ENCODE assay signal across 15 cellular contexts in the genomic region with DNA sequence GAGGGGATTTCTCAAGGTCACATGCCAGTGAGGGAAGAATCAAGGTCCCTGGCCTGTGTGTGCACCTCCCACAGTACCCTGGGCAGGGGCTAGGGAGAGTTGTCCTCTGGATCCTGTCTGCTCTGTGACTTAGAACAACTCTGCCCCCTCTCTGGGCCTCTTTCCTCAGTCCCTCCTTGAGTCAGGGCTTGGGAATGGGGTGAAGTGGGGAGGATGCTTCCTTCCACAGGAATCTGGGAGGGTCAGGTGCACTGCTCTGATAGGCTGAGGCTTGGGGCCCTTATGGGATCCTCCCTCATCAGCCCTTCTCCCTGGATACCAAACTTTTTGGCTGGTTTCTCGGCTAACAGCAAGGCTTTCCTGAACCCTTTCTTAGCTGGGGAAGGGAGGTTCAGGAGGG. TPM values are rescaled to one million over a fixed set of nuclear protein-coding genes. Genes with fewer than 3 reads are reported as not detected.
DNase-seq lines count a peak whose midpoint lies in the region; ATAC-seq and TF ChIP-seq lines count a peak whose summit lies in the region.
"Had no signal": no experiment of that assay in that cellular context is flagged by ENCODE, and none has a peak within 500 bp of the region (broad histone marks: within the 10 kb centered on the region; RNA-seq: fewer than 3 reads in every experiment).

No MANE protein-coding gene starts in this region.

- H3K4ac ChIP-seq in neuronal stem cell (ENCODE audit: low read length), result no peak overlapping the region

- H3K4me3 ChIP-seq in PC-9, result no peak overlapping the region; the same call in 1 of the 2 replicates
- peak overlapping the region in 3 of 4 donors; percentile 62 to 90 (median 73) for H3K4me3 ChIP-seq in esophagus squamous epithelium
- peak overlapping the region; percentile 7 for H3K4me3 ChIP-seq in retinal pigment epithelial cell (ENCODE audit: low read length)
- H3K4me3 ChIP-seq in neuronal stem cell (ENCODE audit: low read length in 2 of 2), result no peak overlapping the region
- H3K4me3 ChIP-seq: cardiac muscle cell, thyroid gland had no signal

- no peak overlapping the region for H2AK5ac ChIP-seq in neuronal stem cell (ENCODE audit: low read depth, low read length)

- H4K20me1 ChIP-seq in PC-9 (ENCODE audit: insufficient read depth), result no peaks in the 10 kb centered on the region

- H3K14ac ChIP-seq in neuronal stem cell (ENCODE audit: low read length), result no peak overlapping the region

- H2BK120ac ChIP-seq in neuronal stem cell (ENCODE audit: low read depth, low read length), result no peak overlapping the region

- DNase-seq in ELR (ENCODE audit: low read depth) (peak; percentile 77), PC-9 (no peak), esophagus squamous epithelium (lab: John Stamatoyannopoulos, UW) (no peak), retinal pigment epithelial cell (ENCODE audit: low read depth) (no peak), NCI-H2171 (lab: John Stamatoyannopoulos, UW) (no peak), iPS-NIHi7 (ENCODE audit: extremely low spot score) (no peak), neuronal stem cell (ENCODE audit: low spot score) (no peak)
- DNase-seq: activated CD8-positive, alpha-beta memory T cell treated with anti-CD3 and anti-CD28 coated beads, Interleukin-2, amount 10 ng/mL, durations not matched to agents 7 days and 5 days; DMS79 treated with DMSO at 0.1 percent for 48 hours; NCI-H1092; NCI-H748 treated with DMSO at 0.1 percent for 48 hours; T-helper 1 cell; thyroid gland had no signal

- no peaks in the 10 kb centered on the region for H3K9me3 ChIP-seq in PC-9 (ENCODE audit: insufficient read depth, low read depth)
- H3K9me3 ChIP-seq in esophagus squamous epithelium, result no peaks in the 10 kb centered on the region
- H3K9me3 ChIP-seq in neuronal stem cell (replicated peaks in 1 of 2; ENCODE audit: control insufficient read depth in 2 of 2, insufficient read depth in 1 of 2, low read depth in 1 of 2, low read length in 2 of 2), result no peaks in the 10 kb centered on the region
- H3K9me3 ChIP-seq: thyroid gland had no signal

- H4K91ac ChIP-seq in neuronal stem cell (ENCODE audit: low read depth, low read length, poor library complexity), result no peak overlapping the region

- no peak for TF ChIP-seq POLR2A in esophagus squamous epithelium (IDR thresholded peaks at IDR 0.05)

- ATAC-seq in HG02852 (IDR thresholded peaks at IDR 0.05; ENCODE audit: unreplicated experiment), result no peak
- ATAC-seq: activated CD8-positive, alpha-beta memory T cell treated with anti-CD3 and anti-CD28 coated beads, Interleukin-2, amount 10 ng/mL, durations not matched to agents 7 days and 5 days had no signal

- peaks cover 11% of the 10 kb centered on the region for H3K79me2 ChIP-seq in PC-9 (ENCODE audit: low read depth)

- CTCF ChIA-PET in PC-9 (lab: Charles Lee), result interaction anchor here (0.8 to 4.0 kb wide), 2 partner anchors 39 to 48 kb away, joined by 3 to 23 read pairs; no protein-coding TSS in a partner anchor

- peaks cover 23% of the 10 kb centered on the region; the same call in 1 of the 2 replicates for H3F3A ChIP-seq in PC-9 (ENCODE audit: insufficient read depth, low read depth)

- no peak overlapping the region for H3K18ac ChIP-seq in neuronal stem cell (ENCODE audit: low read length)

- no peak overlapping the region for H2BK12ac ChIP-seq in neuronal stem cell (ENCODE audit: low read length)

- H2BK5ac ChIP-seq in neuronal stem cell (ENCODE audit: low read length), result no peak overlapping the region

- H3K4me1 ChIP-seq in PC-9 (replicated peaks; ENCODE audit: insufficient read depth) (peaks cover 57% of the 10 kb centered on the region), esophagus squamous epithelium (peaks cover 55 to 82% (median 67%) of the 10 kb centered on the region in 3 donors), neuronal stem cell (ENCODE audit: control insufficient read depth in 2 of 2, insufficient read depth in 1 of 2, low read depth in 1 of 2, low read length in 2 of 2) (peaks cover 24 to 47% of the 10 kb centered on the region in 2 donors)

- TF ChIP-seq CTCF in PC-9 (conservative IDR thresholded peaks at IDR 0.05) (no peak), esophagus squamous epithelium (IDR thresholded peaks at IDR 0.05) (no peak), retinal pigment epithelial cell (conservative IDR thresholded peaks at IDR 0.05; ENCODE audit: low read depth, low read length) (no peak)

- intact Hi-C loops in PC-9 (cut with micrococcal nuclease; ENCODE audit: unreplicated experiment) (no loop called here), esophagus squamous epithelium (cut with DNase I) (loop anchor here (5.0 to 10.0 kb wide), 2 partner anchors 36 to 99 kb away; no protein-coding TSS in a partner anchor)

- H3K79me1 ChIP-seq in neuronal stem cell (ENCODE audit: low read depth, low read length), result no peaks in the 10 kb centered on the region

- H3K4me2 ChIP-seq in PC-9 (peak overlapping the region; percentile 76), neuronal stem cell (ENCODE audit: insufficient read depth, low read length, poor library complexity, severe bottlenecking) (no peak overlapping the region)

- no peak overlapping the region for H3K23ac ChIP-seq in neuronal stem cell (ENCODE audit: low read depth, low read length, poor library complexity)

- 60% methylated on average over 1 of the region's 1 CpG; no CpG with 5 or more reads in 1 of the 2 donors for WGBS in esophagus squamous epithelium, 2 donors
- WGBS in neuronal stem cell (ENCODE audit: extremely low coverage in 2 of 2, insufficient read length in 2 of 2, insufficient replicate concordance in 1 of 2), 2 donors, result no CpG with 5 or more reads among the region's 1 CpG

- H3K9ac ChIP-seq in neuronal stem cell (ENCODE audit: low read depth, low read length, poor library complexity), result no peak overlapping the region

- no peak overlapping the region for H4K8ac ChIP-seq in neuronal stem cell (ENCODE audit: low read depth, low read length)

- no peak overlapping the region for H2AFZ ChIP-seq in PC-9
- H2AFZ ChIP-seq in neuronal stem cell (ENCODE audit: low read length), result no peak overlapping the region

- no peak overlapping the region for H2BK15ac ChIP-seq in neuronal stem cell (ENCODE audit: low read length)

- H3K36me3 ChIP-seq in PC-9 (ENCODE audit: low read depth) (no peaks in the 10 kb centered on the region), esophagus squamous epithelium (no peaks in the 10 kb centered on the region), neuronal stem cell (replicated peaks in 1 of 2; ENCODE audit: control insufficient read depth in 2 of 2, insufficient read depth in 2 of 2, low read length in 2 of 2) (peaks cover 0 to 2% of the 10 kb centered on the region in 2 donors)
- H3K36me3 ChIP-seq: cardiac muscle cell, thyroid gland had no signal

- no peaks in the 10 kb centered on the region for H3K27me3 ChIP-seq in PC-9 (ENCODE audit: insufficient read depth, low read depth)
- peaks cover 0 to 52% (median 0%) of the 10 kb centered on the region in 4 donors for H3K27me3 ChIP-seq in esophagus squamous epithelium
- H3K27me3 ChIP-seq in neuronal stem cell (ENCODE audit: control insufficient read depth in 3 of 3, insufficient read depth in 3 of 3, low read depth in 1 of 3, low read length in 3 of 3), result peaks cover 5 to 52% (median 11%) of the 10 kb centered on the region in 3 experiments
- H3K27me3 ChIP-seq: thyroid gland had no signal

- H3K9me2 ChIP-seq in PC-9 (ENCODE audit: insufficient read depth), result no peaks in the 10 kb centered on the region

- H3K27ac ChIP-seq in PC-9 (no peak overlapping the region), esophagus squamous epithelium (peak overlapping the region; percentile 36 to 93 (median 76)), neuronal stem cell (replicated peaks; ENCODE audit: low read length) (no peak overlapping the region)
- H3K27ac ChIP-seq: cardiac muscle cell, thyroid gland had no signal

- no TSS peak for BruUV-seq in PC-9 (replicated peaks; lab: Mats Ljungman, UMichigan)

- POLR2A ChIA-PET in PC-9 (lab: Charles Lee; ENCODE audit: unreplicated experiment), result interaction anchor here (0.5 to 0.7 kb wide), 2 partner anchors 101 to 387 kb away, joined by 7 to 9 read pairs; no protein-coding TSS in a partner anchor

RNA-seq across cellular contexts. Expression of a gene that starts 2.5 kb away (rescaled TPM):
- 7.4 and 7.9 TPM in 2 replicates for total RNA-seq in PC-9 (2021)
- 100 to 1,000 TPM in 1 of 4 donors, 10 to 100 TPM in 3; 26.9 to 208 (median 64.5) TPM for total RNA-seq in esophagus squamous epithelium
- 1.3 TPM for polyA plus RNA-seq in neuronal stem cell (2013, experiment 1 of 2)
- 1.3 TPM for polyA plus RNA-seq in neuronal stem cell (2013, experiment 2 of 2)

RNA-seq across cellular contexts. Expression of a gene that starts 16.6 kb away (rescaled TPM):
- 3.6 and 4.9 TPM in 2 replicates for total RNA-seq in PC-9 (2021)
- total RNA-seq in esophagus squamous epithelium, result 100 to 1,000 TPM in 3 of 4 donors, 10 to 100 TPM in 1; 76.9 to 263 (median 112) TPM
- polyA plus RNA-seq in neuronal stem cell (2013, experiment 1 of 2), result 6.3 TPM
- polyA plus RNA-seq in neuronal stem cell (2013, experiment 2 of 2), result 6.2 TPM
- total RNA-seq: activated CD8-positive, alpha-beta memory T cell treated with anti-CD3 and anti-CD28 coated beads, Interleukin-2, amount 10 ng/mL, durations not matched to agents 7 days and 5 days had no signal

RNA-seq across cellular contexts. Expression of a gene that starts 35.8 kb away (rescaled TPM):
- 20.5 and 21.3 TPM in 2 replicates for total RNA-seq in PC-9 (2021)
- 10 to 100 TPM; 18.4 to 25.6 (median 19.6) TPM for total RNA-seq in esophagus squamous epithelium
- polyA plus RNA-seq in neuronal stem cell (2013, experiment 1 of 2), result 0.04 TPM
- 0.03 TPM for polyA plus RNA-seq in neuronal stem cell (2013, experiment 2 of 2)
- total RNA-seq: activated CD8-positive, alpha-beta memory T cell treated with anti-CD3 and anti-CD28 coated beads, Interleukin-2, amount 10 ng/mL, durations not matched to agents 7 days and 5 days had no signal

Comparison
In these comparisons a context has a peak if more than half of its experiments do, and no peak if none do; other contexts are left out.
1. H3K27ac ChIP-seq: peak in esophagus squamous epithelium (4 of 4); none in PC-9 (single experiment) and neuronal stem cell (single experiment).
2. H3K4me3 ChIP-seq: peak in esophagus squamous epithelium (3 of 4) and retinal pigment epithelial cell (single experiment); none in PC-9 (single experiment) and neuronal stem cell (0 of 2).
3. RNA of a gene that starts 16.6 kb away (total RNA-seq): 76.9 to 263 TPM in esophagus squamous epithelium; 3.6 to 4.9 TPM in PC-9; every median in the first group is over 10 times any median in the second.